15 cellular contexts compared by ENCODE assay signal in genomic region chr17:62665599-62665998, GRCh38. TPM values are rescaled to one million over a fixed set of nuclear protein-coding genes. Genes with fewer than 3 reads are reported as not detected.
DNase-seq lines count a peak whose midpoint lies in the region; ATAC-seq and TF ChIP-seq lines count a peak whose summit lies in the region.
"Had no signal": no experiment of that assay in that cellular context is flagged by ENCODE, and none has a peak within 500 bp of the region (broad histone marks: within the 10 kb centered on the region; RNA-seq: fewer than 3 reads in every experiment).

No MANE protein-coding gene starts in this region.

- no peaks in the 10 kb centered on the region for H3K27me3 ChIP-seq in right atrium auricular region
- H3K27me3 ChIP-seq: BE2C had no signal

- no peak overlapping the region for H3K27ac ChIP-seq in right atrium auricular region

- TF ChIP-seq CTCF in right atrium auricular region (IDR thresholded peaks at IDR 0.05), result no peak

- no peaks in the 10 kb centered on the region for H3K36me3 ChIP-seq in right atrium auricular region
- H3K36me3 ChIP-seq: BE2C had no signal

- intact Hi-C loops in cardiac septum (cut with DNase I) (no loop called here), sciatic nerve (cut with DNase I) (no loop called here)

- ATAC-seq in sciatic nerve (no peak), GM21529 (IDR thresholded peaks at IDR 0.05; ENCODE audit: unreplicated experiment) (no peak)

- peaks cover 0 to 6% of the 10 kb centered on the region in 2 donors for H3K9me3 ChIP-seq in right atrium auricular region
- H3K9me3 ChIP-seq: BE2C had no signal

- no peak overlapping the region for H3K4me3 ChIP-seq in right atrium auricular region
- H3K4me3 ChIP-seq: GM23338 had no signal

- peak; percentile 33 for DNase-seq in cardiac septum (ENCODE audit: low spot score)
- DNase-seq in right atrium auricular region (ENCODE audit: low spot score), result no peak
- DNase-seq in mesenteric fat pad (ENCODE audit: low spot score), result peak; percentile 51
- DNase-seq in sciatic nerve (ENCODE audit: low spot score), result peak; percentile 33
- DNase-seq in epidermal melanocyte (ENCODE audit: insufficient read length, low spot score), result no peak
- DNase-seq: ACHN; BE2C; C1 segment of cervical spinal cord; Caco-2; CD4-positive, alpha-beta T cell; GDM1; HCEC 1CT; IMR-90 had no signal

- no peaks in the 10 kb centered on the region for H3K4me1 ChIP-seq in right atrium auricular region
- H3K4me1 ChIP-seq: Caco-2 had no signal

RNA-seq across cellular contexts. Expression of gene MRC2, which starts 38.1 kb away (rescaled TPM):
- total RNA-seq in cardiac septum (28.9 TPM), right atrium auricular region (10 to 100 TPM; 43.8 to 46.7 TPM), mesenteric fat pad (46.1 TPM), sciatic nerve (111 TPM)

Comparison
In these comparisons a context has a peak if more than half of its experiments do, and no peak if none do; other contexts are left out.
1. DNase-seq: peak in cardiac septum (single experiment), mesenteric fat pad (single experiment) and sciatic nerve (single experiment); none in right atrium auricular region (single experiment) and epidermal melanocyte (single experiment).